ENCODE assay signal across 8 cellular contexts in the genomic region with DNA sequence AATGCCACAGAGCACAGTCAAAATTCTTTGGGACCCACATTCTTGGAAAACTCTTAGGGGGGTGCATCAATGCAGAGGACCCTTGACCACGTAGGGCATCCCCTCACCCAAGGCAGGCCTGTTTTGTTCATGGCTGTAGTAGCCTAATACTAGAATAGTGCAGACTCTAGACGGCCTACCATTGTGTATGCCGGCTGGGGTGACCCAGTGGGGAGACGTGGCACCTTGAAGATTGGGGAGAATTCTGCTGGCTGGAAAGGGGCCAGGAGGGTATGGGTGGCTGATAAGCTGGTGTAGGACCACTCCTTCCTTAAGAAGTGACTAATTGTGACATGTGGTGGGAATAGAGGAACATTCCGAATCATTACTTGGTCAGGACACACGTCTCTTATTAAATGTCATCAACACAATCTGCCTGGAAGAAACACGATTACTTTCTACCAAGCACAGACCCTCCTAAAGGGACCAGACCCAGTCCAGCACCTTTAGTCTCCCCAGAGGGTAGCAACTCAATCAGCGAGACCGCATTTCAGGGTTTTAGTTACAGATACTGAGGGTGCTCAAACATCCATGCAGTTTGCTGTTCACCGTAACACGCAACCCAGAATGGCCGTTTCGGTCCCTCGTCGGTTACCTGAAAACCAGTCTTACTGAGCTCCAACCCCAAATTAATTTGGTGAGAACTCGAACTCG. TPM values are rescaled to one million over a fixed set of nuclear protein-coding genes. Genes with fewer than 3 reads are reported as not detected.
DNase-seq lines count a peak whose midpoint lies in the region; ATAC-seq and TF ChIP-seq lines count a peak whose summit lies in the region.

No MANE protein-coding gene starts in this region.

- TF ChIP-seq POLR2A in Peyer's patch (IDR thresholded peaks at IDR 0.05), result no peak
- TF ChIP-seq POLR2A in prostate gland (IDR thresholded peaks at IDR 0.05), result no peak

- DNase-seq in GM12864 (ENCODE audit: low read depth) (no peak), Peyer's patch (peak in 2 of 3 donors; percentile 31 to 37), prostate gland (ENCODE audit: low spot score) (no peak), anterior cingulate cortex (lab: John Stamatoyannopoulos, UW) (no peak)
- no peak for DNase-seq in activated CD4-positive, alpha-beta T cell treated with anti-CD3 and anti-CD28 coated beads for 1 hour

- no peak for ATAC-seq in GM18520 (IDR thresholded peaks at IDR 0.05; ENCODE audit: unreplicated experiment)
- ATAC-seq in HG02763 (IDR thresholded peaks at IDR 0.05; ENCODE audit: unreplicated experiment), result no peak

- TF ChIP-seq CTCF in GM12864 (IDR thresholded peaks at IDR 0.05; ENCODE audit: low read depth, low read length, missing control alignments), result no peak
- no peak for TF ChIP-seq CTCF in Peyer's patch (IDR thresholded peaks at IDR 0.05)
- TF ChIP-seq CTCF in prostate gland (IDR thresholded peaks at IDR 0.05), result no peak

- H3K4me1 ChIP-seq in Peyer's patch, result peaks cover 0 to 12% (median 7%) of the 10 kb centered on the region in 4 donors
- peaks cover 5 to 7% of the 10 kb centered on the region in 2 donors for H3K4me1 ChIP-seq in esophagus (ENCODE audit: control insufficient read depth in 2 of 2, insufficient read depth in 2 of 2, low read length in 1 of 2)
- peaks cover 7% of the 10 kb centered on the region for H3K4me1 ChIP-seq in prostate gland (replicated peaks)

- H3K36me3 ChIP-seq in Peyer's patch, result no peaks in the 10 kb centered on the region
- no peaks in the 10 kb centered on the region for H3K36me3 ChIP-seq in esophagus (ENCODE audit: control insufficient read depth in 2 of 2, insufficient read depth in 2 of 2, low read length in 1 of 2)
- no peaks in the 10 kb centered on the region for H3K36me3 ChIP-seq in prostate gland

- WGBS in esophagus, 2 donors, result 77% methylated on average over 17 of the region's 17 CpGs
- WGBS in prostate gland, result 82% methylated on average over 17 of the region's 17 CpGs

- H3K27me3 ChIP-seq in Peyer's patch, result no peaks in the 10 kb centered on the region
- no peaks in the 10 kb centered on the region for H3K27me3 ChIP-seq in esophagus (ENCODE audit: control insufficient read depth in 1 of 2, insufficient read depth in 2 of 2, low read length in 2 of 2)
- no peaks in the 10 kb centered on the region for H3K27me3 ChIP-seq in prostate gland (replicated peaks; ENCODE audit: insufficient read depth)

- H3K4me3 ChIP-seq in GM12864 (ENCODE audit: low read depth, low read length), result peak overlapping the region; percentile 89
- H3K4me3 ChIP-seq in Peyer's patch, result peak overlapping the region; percentile 71 to 95 (median 79)
- H3K4me3 ChIP-seq in esophagus (ENCODE audit: low read depth in 1 of 2, low read length in 2 of 2), result peak overlapping the region; percentile 61 to 84
- H3K4me3 ChIP-seq in prostate gland, result peak overlapping the region; percentile 90 to 96

- no peaks in the 10 kb centered on the region for H3K9me3 ChIP-seq in Peyer's patch
- no peaks in the 10 kb centered on the region for H3K9me3 ChIP-seq in esophagus (ENCODE audit: control insufficient read depth in 2 of 2, insufficient read depth in 1 of 2, low read depth in 1 of 2, low read length in 1 of 2)
- no peaks in the 10 kb centered on the region for H3K9me3 ChIP-seq in prostate gland

- intact Hi-C loops in prostate gland (cut with DNase I), result loop anchor here (2.0 to 10.0 kb wide), 5 partner anchors 42 to 420 kb away; partner anchors contain the start of gene FAN1

- H3K27ac ChIP-seq in Peyer's patch (peak overlapping the region; percentile 99 to 100 (median 100)), esophagus (ENCODE audit: low read depth in 2 of 2, low read length in 1 of 2) (peak overlapping the region; percentile 99), prostate gland (peak overlapping the region; percentile 97 to 99)

RNA-seq across cellular contexts. Expression of gene KLF13, which starts 1.8 kb away (rescaled TPM):
- total RNA-seq in Peyer's patch (10 to 100 TPM; 51.2 to 80.4 (median 75.6) TPM), prostate gland (10 to 100 TPM; 16.6 to 56.5 TPM)
- polyA plus RNA-seq in esophagus, result 10 to 100 TPM in 1 of 2 donors, 1 to 10 TPM in 1; 9.0 to 20.9 TPM

Comparison
In these comparisons a context has a peak if more than half of its experiments do, and no peak if none do; other contexts are left out.
1. DNase-seq: peak in Peyer's patch (2 of 3); none in GM12864 (single experiment), prostate gland (single experiment), anterior cingulate cortex (0 of 58) and activated CD4-positive, alpha-beta T cell treated with anti-CD3 and anti-CD28 coated beads for 1 hour (single experiment).
2. Peak in every context shown above with its lines, with median percentiles within 50 percentile points of each other: H3K4me3 ChIP-seq and H3K27ac ChIP-seq.